ENCODE assay signal across 20 cellular contexts in the genomic region with DNA sequence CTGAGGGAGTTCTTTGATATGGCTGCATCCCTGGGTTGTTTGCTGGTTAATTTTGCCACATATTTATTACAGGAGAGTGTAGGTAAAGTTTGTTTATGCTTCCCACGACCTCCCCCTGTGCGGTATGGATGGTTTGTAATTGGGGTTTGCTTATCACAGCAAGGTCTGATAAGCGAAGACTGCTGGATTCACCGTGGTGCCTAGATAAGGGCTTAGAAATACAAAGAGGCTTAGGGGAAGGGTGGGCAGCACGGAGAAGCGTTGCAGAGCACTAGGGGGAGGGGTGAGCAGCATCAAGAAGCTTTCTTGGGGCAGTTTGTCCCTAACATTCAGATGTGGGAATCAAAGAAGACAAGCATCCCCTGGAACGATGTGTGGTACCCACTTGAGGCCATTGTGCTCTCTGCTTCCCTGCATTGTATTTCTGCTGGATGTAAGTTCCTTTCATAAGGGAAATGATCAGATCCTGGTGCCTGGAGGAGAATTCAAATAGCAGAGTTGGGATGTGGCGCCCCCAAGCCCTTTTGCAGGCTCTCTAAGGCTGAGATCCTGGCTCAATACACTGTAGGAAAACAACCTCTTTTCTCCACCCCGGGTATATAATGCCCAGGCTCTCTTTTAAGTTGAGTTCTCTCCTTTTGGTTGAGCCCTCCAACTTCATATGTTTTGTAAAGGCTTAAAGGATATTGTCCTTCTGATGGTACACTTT.
"Had no signal": no experiment of that assay in that cellular context is flagged by ENCODE, and none has a peak within 500 bp of the region (broad histone marks: within the 10 kb centered on the region; RNA-seq: fewer than 3 reads in every experiment).

No MANE protein-coding gene starts in this region.

- ATAC-seq: activated CD4-positive, alpha-beta T cell treated with anti-CD3 and anti-CD28 coated beads for 36 hours; activated T-helper 17 cell treated with anti-CD3 and anti-CD28 coated beads, Interleukin-2, amount 50 U/mL, for 72 hours; esophagus mucosa; left ventricle myocardium superior; right cardiac atrium; stimulated activated naive CD8-positive, alpha-beta T cell treated with anti-CD3 and anti-CD28 coated beads, Interleukin-15, Interleukin-2, amounts not matched to agents 100 U/mL and 50 U/mL, for 24 hours; upper lobe of right lung had no signal

- H3K36me3 ChIP-seq: adrenal gland, upper lobe of right lung had no signal

- H3K79me2 ChIP-seq: hepatocyte, parathyroid adenoma had no signal

- H3K9ac ChIP-seq: parathyroid adenoma had no signal

- DNase-seq: activated CD4-positive, alpha-beta T cell treated with anti-CD3 and anti-CD28 coated beads for 36 hours; activated CD4-positive, alpha-beta T cell treated with anti-CD3 and anti-CD28 coated beads, Interleukin-2, amount 50 U/mL, for 4 hours; activated CD8-positive, alpha-beta memory T cell treated with anti-CD3 and anti-CD28 coated beads for 24 hours; activated CD8-positive, alpha-beta memory T cell treated with anti-CD3 and anti-CD28 coated beads, Interleukin-2, amount 50 U/mL, for 4 hours; activated T-cell treated with anti-CD3 and anti-CD28 coated beads, Interleukin-2, amount 50 U/mL, for 24 hours; adrenal gland; central memory CD4-positive, alpha-beta T cell; dermis blood vessel endothelial cell; effector CD8-positive, alpha-beta T cell; glutamatergic neuron; left ventricle myocardium superior; right cardiac atrium; stimulated activated CD4-positive, alpha-beta T cell treated with anti-CD3 and anti-CD28 coated beads, Interleukin-12 subunit alpha, Interleukin-12 subunit beta, amount 100 ng/mL, for 4 hours; stimulated activated CD4-positive, alpha-beta T cell treated with anti-CD3 and anti-CD28 coated beads, Interleukin-4, amount 100 ng/mL, for 4 hours; stimulated activated naive CD8-positive, alpha-beta T cell treated with anti-CD3 and anti-CD28 coated beads, Interleukin-15, Interleukin-2, amounts not matched to agents 100 U/mL and 50 U/mL, for 24 hours; upper lobe of right lung had no signal

- H3K4me3 ChIP-seq: adrenal gland, hepatocyte, upper lobe of right lung had no signal

- H3K4me1 ChIP-seq: adrenal gland, parathyroid adenoma, upper lobe of right lung had no signal

- H3K27ac ChIP-seq: adrenal gland, hepatocyte, parathyroid adenoma, upper lobe of right lung had no signal

- H3K27me3 ChIP-seq: adrenal gland, hepatocyte, upper lobe of right lung had no signal
